Comparison of ENCODE assay signal across 8 cellular contexts in genomic region chr7:7566651-7567611, GRCh38. TPM values are rescaled to one million over a fixed set of nuclear protein-coding genes. Genes with fewer than 3 reads are reported as not detected.
DNase-seq lines count a peak whose midpoint lies in the region; ATAC-seq and TF ChIP-seq lines count a peak whose summit lies in the region.

TSS of gene MIOS (plus strand) at chr7:7566884. CDS start at chr7:7572476, 5,592 bp downstream.

- no peaks in the 10 kb centered on the region for H3K27me3 Mint-ChIP-seq in CD14-positive monocyte (ENCODE audit: low read depth in 3 of 3)
- H3K27me3 Mint-ChIP-seq in effector memory CD8-positive, alpha-beta T cell, result no peaks in the 10 kb centered on the region

- H3K4me1 Mint-ChIP-seq in CD14-positive monocyte, result peaks cover 34% of the 10 kb centered on the region
- H3K4me1 Mint-ChIP-seq in effector memory CD8-positive, alpha-beta T cell (ENCODE audit: low read depth in 2 of 2), result peaks cover 30 to 33% of the 10 kb centered on the region in 2 donors

- H3K4me1 ChIP-seq in mesenchymal stem cell (ENCODE audit: control insufficient read depth, insufficient read depth, low read depth, low read length), result peaks cover 10% of the 10 kb centered on the region

- H4K8ac ChIP-seq in mesenchymal stem cell (ENCODE audit: low read length), result peak within 1 kb of the TSS; percentile 93

- H3K4me3 Mint-ChIP-seq in CD14-positive monocyte, result peak within 1 kb of the TSS; percentile 80 to 83
- peak within 1 kb of the TSS in 1 of 2 donors; percentile 80 for H3K4me3 Mint-ChIP-seq in effector memory CD8-positive, alpha-beta T cell

- DNase-seq in CD14-positive monocyte (ENCODE audit: low spot score) (peak; percentile 82), NCI-H82 treated with DMSO at 0.1 percent for 48 hours (lab: John Stamatoyannopoulos, UW; ENCODE audit: unreplicated experiment) (peak; percentile 51), mesenchymal stem cell (peak; percentile 84)
- DNase-seq in activated CD8-positive, alpha-beta memory T cell treated with anti-CD3 and anti-CD28 coated beads for 48 hours (ENCODE audit: low read depth in 2 of 3, low spot score in 2 of 3), result peak; percentile 54 to 76 (median 73)
- DNase-seq in effector memory CD8-positive, alpha-beta T cell, result peak; percentile 76 to 83 (median 82)
- DNase-seq in stimulated activated CD8-positive, alpha-beta memory T cell treated with anti-CD3 and anti-CD28 coated beads, Interleukin-12 subunit alpha, Interleukin-12 subunit beta, amount 100 ng/mL, for 4 hours (ENCODE audit: low read depth), result peak; percentile 77

- peak within 1 kb of the TSS; percentile 6 to 91 for H3K4ac ChIP-seq in mesenchymal stem cell (ENCODE audit: low read depth in 1 of 2, low read length in 2 of 2)

- peak within 1 kb of the TSS; percentile 92 for H3K9ac ChIP-seq in mesenchymal stem cell (ENCODE audit: low read length)

- no peak within 1 kb of the TSS for H2BK15ac ChIP-seq in mesenchymal stem cell (ENCODE audit: low read depth, poor library complexity, severe bottlenecking)

- ATAC-seq in HG03378 (IDR thresholded peaks at IDR 0.05; ENCODE audit: unreplicated experiment), result peak; percentile 47
- ATAC-seq in effector memory CD8-positive, alpha-beta T cell (replicated peaks), result peak; percentile 89

- no peak within 1 kb of the TSS for H3K23ac ChIP-seq in mesenchymal stem cell (ENCODE audit: low read length in 2 of 2)

- peak within 1 kb of the TSS; percentile 71 to 87 for H3K4me3 ChIP-seq in mesenchymal stem cell (ENCODE audit: insufficient read depth in 1 of 2, low read depth in 1 of 2, low read length in 2 of 2)

- H3K27ac ChIP-seq in mesenchymal stem cell (ENCODE audit: low read length, poor library complexity, severe bottlenecking), result peak within 1 kb of the TSS; percentile 82

- peak within 1 kb of the TSS in 1 of 2 experiments; percentile 77 for H2BK12ac ChIP-seq in mesenchymal stem cell (ENCODE audit: low read length in 2 of 2)

- peak within 1 kb of the TSS; percentile 75 to 86 for H3K18ac ChIP-seq in mesenchymal stem cell (ENCODE audit: low read depth in 1 of 2, low read length in 2 of 2)

- WGBS in mesenchymal stem cell, result under 1% methylated on average over 72 of the region's 96 CpGs

- H3K14ac ChIP-seq in mesenchymal stem cell (ENCODE audit: low read length in 2 of 2), result no peak within 1 kb of the TSS

- peak within 1 kb of the TSS; percentile 8 for H2AK5ac ChIP-seq in mesenchymal stem cell (ENCODE audit: low read length, severe bottlenecking)

- TF ChIP-seq POLR2A in GM19193 (IDR thresholded peaks at IDR 0.05; ENCODE audit: extremely low read depth, insufficient read depth, insufficient read length), result peak; percentile 86

- peak within 1 kb of the TSS; percentile 45 for H3K4me2 ChIP-seq in mesenchymal stem cell (ENCODE audit: low read length, poor library complexity, severe bottlenecking)

- peak within 1 kb of the TSS; percentile 55 for H2AFZ ChIP-seq in mesenchymal stem cell (ENCODE audit: low read depth, low read length)

- TF ChIP-seq CTCF in CD14-positive monocyte (IDR thresholded peaks at IDR 0.05), result no peak

- H3K9me3 Mint-ChIP-seq in CD14-positive monocyte, result no peaks in the 10 kb centered on the region
- no peaks in the 10 kb centered on the region for H3K9me3 Mint-ChIP-seq in effector memory CD8-positive, alpha-beta T cell

- no peaks in the 10 kb centered on the region for H3K9me3 ChIP-seq in mesenchymal stem cell (ENCODE audit: control insufficient read depth, low read length)

- H2BK120ac ChIP-seq in mesenchymal stem cell (ENCODE audit: low read depth, low read length), result peak within 1 kb of the TSS; percentile 82

- H4K91ac ChIP-seq in mesenchymal stem cell (ENCODE audit: low read length), result peak within 1 kb of the TSS; percentile 86

- peaks cover 0 to 2% of the 10 kb centered on the region in 2 experiments for H3K36me3 ChIP-seq in mesenchymal stem cell (ENCODE audit: control insufficient read depth in 1 of 2, insufficient read depth in 2 of 2, low read depth in 1 of 2, low read length in 2 of 2)

- H2BK5ac ChIP-seq in mesenchymal stem cell (ENCODE audit: low read depth, low read length, poor library complexity, severe bottlenecking), result peak within 1 kb of the TSS; percentile 51

- H3K36me3 Mint-ChIP-seq in CD14-positive monocyte, result peaks cover 9 to 12% of the 10 kb centered on the region in 2 donors
- H3K36me3 Mint-ChIP-seq in effector memory CD8-positive, alpha-beta T cell (ENCODE audit: insufficient read depth), result no peaks in the 10 kb centered on the region

- peak within 1 kb of the TSS; percentile 67 to 97 (median 94) for H3K27ac Mint-ChIP-seq in CD14-positive monocyte
- H3K27ac Mint-ChIP-seq in effector memory CD8-positive, alpha-beta T cell, result peak within 1 kb of the TSS; percentile 55 to 86

- H3K27me3 ChIP-seq in mesenchymal stem cell (ENCODE audit: control insufficient read depth in 1 of 2, insufficient read depth in 1 of 2, low read length in 2 of 2), result no peaks in the 10 kb centered on the region

- intact Hi-C loops in CD14-positive monocyte (cut with micrococcal nuclease), result loop anchor here (10.0 kb wide), 4 partner anchors 78 to 398 kb away; partner anchors contain the start of genes UMAD1 (in 2 of the 2), C1GALT1 (in 1 of the 2) and GLCCI1 (in 1 of the 2)

- peaks cover 4% of the 10 kb centered on the region for H3K79me1 ChIP-seq in mesenchymal stem cell (replicated peaks; ENCODE audit: low read length, poor library complexity, severe bottlenecking)

RNA-seq across cellular contexts. Expression of gene MIOS, which starts in this region (rescaled TPM):
- 10 to 100 TPM; 20.2 to 32.6 TPM for polyA plus RNA-seq in CD14-positive monocyte
- polyA plus RNA-seq in mesenchymal stem cell (2013, experiment 1 of 2), result 7.5 TPM
- 7.1 TPM for polyA plus RNA-seq in mesenchymal stem cell (2013, experiment 2 of 2)

Comparison
In these comparisons a context has a peak if more than half of its experiments do, and no peak if none do; other contexts are left out.
1. Peak in every context shown above with its lines: DNase-seq, ATAC-seq, H3K4me3 ChIP-seq and H3K27ac ChIP-seq.